10 cellular contexts compared by ENCODE assay signal in genomic region chr6:106069478-106069877, GRCh38. TPM values are rescaled to one million over a fixed set of nuclear protein-coding genes. Genes with fewer than 3 reads are reported as not detected.
DNase-seq lines count a peak whose midpoint lies in the region; ATAC-seq, FAIRE-seq and TF ChIP-seq lines count a peak whose summit lies in the region.
"Had no signal": no experiment of that assay in that cellular context is flagged by ENCODE, and none has a peak within 500 bp of the region (broad histone marks: within the 10 kb centered on the region; RNA-seq: fewer than 3 reads in every experiment).

No MANE protein-coding gene starts in this region.

- no peak overlapping the region for H3K4me2 ChIP-seq in endothelial cell of umbilical vein (ENCODE audit: insufficient read depth, low read length)

- no TSS peak for BruUV-seq in endothelial cell of umbilical vein (replicated peaks; lab: Mats Ljungman, UMichigan)

- TF ChIP-seq CTCF in endothelial cell of umbilical vein (IDR thresholded peaks at IDR 0.05; ENCODE audit: extremely low read depth in 1 of 2, insufficient read depth in 1 of 2, low read depth in 1 of 2, low read length in 2 of 2) = no peak

- H3K4me3 ChIP-seq in endothelial cell of umbilical vein (replicated peaks in 1 of 3; ENCODE audit: insufficient read depth in 1 of 3, low read depth in 1 of 3, low read length in 3 of 3) = no peak overlapping the region

- FAIRE-seq in endothelial cell of umbilical vein (lab: Jason Lieb, UNC) = no peak

- peaks cover 0 to 5% of the 10 kb centered on the region in 2 experiments for H3K27me3 ChIP-seq in endothelial cell of umbilical vein (ENCODE audit: control insufficient read depth in 2 of 2, insufficient read depth in 2 of 2, low read length in 2 of 2)

- POLR2A ChIA-PET in endothelial cell of umbilical vein (lab: Charles Lee) = no interaction called here

- H3K9me1 ChIP-seq in endothelial cell of umbilical vein (replicated peaks; ENCODE audit: control insufficient read depth, extremely low read depth, insufficient read depth, low read length) = no peaks in the 10 kb centered on the region

- no peaks in the 10 kb centered on the region for H3K36me3 Mint-ChIP-seq in activated naive CD4-positive, alpha-beta T cell treated with anti-CD3 and anti-CD28 coated beads, Interleukin-2, amount 50 U/mL, for 72 hours

- DNase-seq in HT-29 (ENCODE audit: low spot score) (peak; percentile 67), NCI-H748 (lab: John Stamatoyannopoulos, UW; ENCODE audit: unreplicated experiment) (peak; percentile 93), endothelial cell of umbilical vein (ENCODE audit: low read depth, low spot score) (peak; percentile 60), stromal cell of bone marrow (ENCODE audit: low read depth) (peak; percentile 58)
- DNase-seq in activated naive CD4-positive, alpha-beta T cell treated with anti-CD3 and anti-CD28 coated beads, Interleukin-2, amount 50 U/mL, for 72 hours (ENCODE audit: low spot score in 2 of 2) = no peak
- DNase-seq: naive thymus-derived CD4-positive, alpha-beta T cell had no signal

- dilution Hi-C loops in endothelial cell of umbilical vein (cut with MboI; ENCODE audit: extremely low pct_ligation_motif_present, low sequenced_read_pairs) = no loop called here

- no peak for TF ChIP-seq POLR2A in endothelial cell of umbilical vein (IDR thresholded peaks at IDR 0.05; ENCODE audit: low read depth, low read length)

- no peak overlapping the region for H3K9ac ChIP-seq in endothelial cell of umbilical vein (replicated peaks; ENCODE audit: extremely low read depth, insufficient read depth, low read length)

- no peaks in the 10 kb centered on the region for H3K79me2 ChIP-seq in endothelial cell of umbilical vein (ENCODE audit: control insufficient read depth, insufficient read depth, low read length)

- H3K36me3 ChIP-seq in endothelial cell of umbilical vein (ENCODE audit: control insufficient read depth in 2 of 2, extremely low read depth in 1 of 2, insufficient read depth in 2 of 2, low read length in 2 of 2) = no peaks in the 10 kb centered on the region

- no peaks in the 10 kb centered on the region for H3K4me1 ChIP-seq in endothelial cell of umbilical vein (ENCODE audit: control insufficient read depth, extremely low read depth, insufficient read depth, low read length)

- CTCF ChIA-PET in endothelial cell of umbilical vein (lab: Charles Lee) = no interaction called here

- intact Hi-C loops in endothelial cell of umbilical vein (cut with micrococcal nuclease) = no loop called here

- no peak overlapping the region for H2AFZ ChIP-seq in endothelial cell of umbilical vein (ENCODE audit: low read depth, low read length)

- H3K27ac Mint-ChIP-seq in activated naive CD4-positive, alpha-beta T cell treated with anti-CD3 and anti-CD28 coated beads, Interleukin-2, amount 50 U/mL, for 72 hours = no peak overlapping the region
- H3K27ac Mint-ChIP-seq: dendritic cell treated with granulocyte-macrophage colony-stimulating factor and Interleukin-4, amounts not matched to agents 40 ng/mL and 50 ng/mL, for 4 days; stimulated activated naive CD8-positive, alpha-beta T cell treated with anti-CD3 and anti-CD28 coated beads, Interleukin-15, Interleukin-2, amounts not matched to agents 100 ng/mL and 50 ng/mL, for 24 hours had no signal

- H3K27ac ChIP-seq in endothelial cell of umbilical vein (ENCODE audit: insufficient read depth, low read depth, low read length) = no peak overlapping the region

- ATAC-seq in activated naive CD4-positive, alpha-beta T cell treated with anti-CD3 and anti-CD28 coated beads, Interleukin-2, amount 50 U/mL, for 72 hours = no peak
- ATAC-seq in HG03045 (IDR thresholded peaks at IDR 0.05; ENCODE audit: unreplicated experiment) = no peak
- no peak for ATAC-seq in HG02970 (IDR thresholded peaks at IDR 0.05; ENCODE audit: low FRiP score, unreplicated experiment)
- ATAC-seq: naive thymus-derived CD4-positive, alpha-beta T cell had no signal

- no peaks in the 10 kb centered on the region for H4K20me1 ChIP-seq in endothelial cell of umbilical vein (replicated peaks; ENCODE audit: control insufficient read depth, extremely low read depth, insufficient read depth, low read length)

- no peaks in the 10 kb centered on the region for H3K9me3 Mint-ChIP-seq in activated naive CD4-positive, alpha-beta T cell treated with anti-CD3 and anti-CD28 coated beads, Interleukin-2, amount 50 U/mL, for 72 hours
- H3K9me3 Mint-ChIP-seq: dendritic cell treated with granulocyte-macrophage colony-stimulating factor and Interleukin-4, amounts not matched to agents 40 ng/mL and 50 ng/mL, for 4 days; naive thymus-derived CD4-positive, alpha-beta T cell; stimulated activated naive CD8-positive, alpha-beta T cell treated with anti-CD3 and anti-CD28 coated beads, Interleukin-15, Interleukin-2, amounts not matched to agents 100 ng/mL and 50 ng/mL, for 24 hours had no signal

- no peaks in the 10 kb centered on the region for H3K9me3 ChIP-seq in endothelial cell of umbilical vein (replicated peaks; ENCODE audit: control insufficient read depth, insufficient read depth, low read length)

TF ChIP-seq in endothelial cell of umbilical vein, 7 proteins besides CTCF, POLR2A, EP300 and RAD21:
- TF ChIP-seq MAX (IDR thresholded peaks at IDR 0.05; ENCODE audit: insufficient read depth, insufficient read length) = peak; percentile 63
- TF ChIP-seq MYC (IDR thresholded peaks at IDR 0.05; ENCODE audit: low read depth, low read length) = no peak

RNA-seq across cellular contexts. Expression of gene PRDM1, which starts 16.7 kb away (rescaled TPM):
- total RNA-seq in HT-29 (2014; rRNA removed; shearing (Covaris generic)) = 1.4 TPM in 1 of 2 replicates, not detected in the other
- 2.7 and 4.8 TPM in 2 replicates for total RNA-seq in endothelial cell of umbilical vein
- 0.25 and 0.36 TPM in 2 replicates for polyA plus RNA-seq in endothelial cell of umbilical vein
- polyA plus RNA-seq in endothelial cell of umbilical vein (2011; cell fraction: cytosol; rRNA removed) = 0.28 and 0.30 TPM in 2 replicates
- polyA plus RNA-seq in endothelial cell of umbilical vein (2011; cell fraction: nucleus; rRNA removed) = 0.78 and 1.1 TPM in 2 replicates
- 0.42 and 0.86 TPM in 2 replicates for polyA plus RNA-seq in endothelial cell of umbilical vein (2012)
- 0.42 and 1.3 TPM in 2 replicates for polyA minus RNA-seq in endothelial cell of umbilical vein
- 1.6 TPM for polyA minus RNA-seq in endothelial cell of umbilical vein (2011; cell fraction: cytosol; rRNA and poly(A)+ RNA removed)
- polyA minus RNA-seq in endothelial cell of umbilical vein (2011; cell fraction: nucleus; rRNA and poly(A)+ RNA removed) = 0.91 and 3.1 TPM in 2 replicates
- 10 to 100 TPM in 1 of 2 donors, 1 to 10 TPM in 1; 7.7 to 12.5 TPM for total RNA-seq in activated naive CD4-positive, alpha-beta T cell treated with anti-CD3 and anti-CD28 coated beads, Interleukin-2, amount 50 U/mL, for 72 hours

Comparison
In these comparisons a context has a peak if more than half of its experiments do, and no peak if none do; other contexts are left out.
1. DNase-seq: peak in HT-29 (single experiment), NCI-H748 (single experiment), endothelial cell of umbilical vein (single experiment) and stromal cell of bone marrow (single experiment); none in activated naive CD4-positive, alpha-beta T cell treated with anti-CD3 and anti-CD28 coated beads, Interleukin-2, amount 50 U/mL, for 72 hours (0 of 2).